In genomic region chr21:42616366-42617340, GRCh38 we compare ENCODE assay signal across 14 cellular contexts. TPM values are rescaled to one million over a fixed set of nuclear protein-coding genes. Genes with fewer than 3 reads are reported as not detected.
DNase-seq lines count a peak whose midpoint lies in the region; ATAC-seq and TF ChIP-seq lines count a peak whose summit lies in the region.
"Had no signal": no experiment of that assay in that cellular context is flagged by ENCODE, and none has a peak within 500 bp of the region (broad histone marks: within the 10 kb centered on the region; RNA-seq: fewer than 3 reads in every experiment).

No MANE protein-coding gene starts in this region.

- H3K27me3 ChIP-seq in RWPE2 (ENCODE audit: insufficient read depth, poor library complexity, severe bottlenecking), result peaks cover 5% of the 10 kb centered on the region
- H3K27me3 ChIP-seq: thyroid gland had no signal

- H3K4me1 ChIP-seq in RWPE2 (ENCODE audit: insufficient read depth, poor library complexity, severe bottlenecking), result peaks cover 4% of the 10 kb centered on the region
- H3K4me1 ChIP-seq: psoas muscle had no signal

- no peak overlapping the region for H3K4me3 Mint-ChIP-seq in activated CD4-positive, alpha-beta T cell treated with anti-CD3 and anti-CD28 coated beads for 36 hours
- H3K4me3 Mint-ChIP-seq in effector memory CD8-positive, alpha-beta T cell, result no peak overlapping the region

- no peak overlapping the region for H3K27ac ChIP-seq in RWPE2 (ENCODE audit: poor library complexity, severe bottlenecking)
- H3K27ac ChIP-seq: A549, psoas muscle, thyroid gland had no signal

- H3K36me3 ChIP-seq in RWPE2 (ENCODE audit: low read depth), result no peaks in the 10 kb centered on the region
- H3K36me3 ChIP-seq: thyroid gland had no signal

- no peak overlapping the region for H3K27ac Mint-ChIP-seq in activated CD4-positive, alpha-beta T cell treated with anti-CD3 and anti-CD28 coated beads for 36 hours
- no peak overlapping the region for H3K27ac Mint-ChIP-seq in effector memory CD8-positive, alpha-beta T cell

- CTCF ChIA-PET in activated CD4-positive, alpha-beta T cell treated with anti-CD3 and anti-CD28 coated beads for 36 hours (lab: Charles Lee), result interaction anchor here (1.2 kb wide), 1 partner anchor 23 kb away, joined by 4 read pairs; no protein-coding TSS in a partner anchor

- in situ Hi-C loops in G401 (cut with HindIII; ENCODE audit: low sequenced_read_pairs), result no loop called here

- intact Hi-C loops in activated CD4-positive, alpha-beta T cell treated with anti-CD3 and anti-CD28 coated beads for 36 hours (cut with DNase I, micrococcal nuclease), result no loop called here

- peak; percentile 49 for DNase-seq in activated CD4-positive, alpha-beta T cell treated with anti-CD3 and anti-CD28 coated beads for 36 hours
- no peak for DNase-seq in activated CD4-positive, alpha-beta T cell treated with anti-CD3 and anti-CD28 coated beads for 4 hours
- DNase-seq in RWPE2 (ENCODE audit: low spot score), result peak; percentile 69
- DNase-seq in effector memory CD8-positive, alpha-beta T cell, result peak in 1 of 3 experiments; percentile 13
- DNase-seq in stimulated activated CD4-positive, alpha-beta T cell treated with anti-CD3 and anti-CD28 coated beads, Interleukin-2, amount 100 ng/mL, for 4 hours (ENCODE audit: low read depth), result peak; percentile 9
- DNase-seq in DMS53 treated with DMSO at 0.1 percent for 48 hours (lab: John Stamatoyannopoulos, UW; ENCODE audit: unreplicated experiment), result no peak
- DNase-seq in NCI-H345 (lab: John Stamatoyannopoulos, UW), result no peak
- DNase-seq in G401 (ENCODE audit: low spot score), result no peak
- DNase-seq: NCI-H1092 treated with DMSO at 0.1 percent for 48 hours, NCI-H526, psoas muscle, thyroid gland had no signal

- no peaks in the 10 kb centered on the region for H3K9me3 ChIP-seq in RWPE2 (ENCODE audit: severe bottlenecking)
- H3K9me3 ChIP-seq: A549, thyroid gland had no signal

- ATAC-seq in activated CD4-positive, alpha-beta T cell treated with anti-CD3 and anti-CD28 coated beads for 36 hours, result peak; percentile 18
- ATAC-seq in RWPE2 (ENCODE audit: low read depth), result no peak
- ATAC-seq in effector memory CD8-positive, alpha-beta T cell (replicated peaks), result peak; percentile 3
- ATAC-seq: A549, HCT116, psoas muscle had no signal

- no peak overlapping the region for H3K4me3 ChIP-seq in RWPE2 (ENCODE audit: severe bottlenecking)
- H3K4me3 ChIP-seq: A549, psoas muscle, thyroid gland had no signal

- H3K4me1 Mint-ChIP-seq in activated CD4-positive, alpha-beta T cell treated with anti-CD3 and anti-CD28 coated beads for 36 hours, result peaks cover 4% of the 10 kb centered on the region
- H3K4me1 Mint-ChIP-seq in effector memory CD8-positive, alpha-beta T cell (ENCODE audit: low read depth in 2 of 2), result no peaks in the 10 kb centered on the region

- H3K36me3 Mint-ChIP-seq in activated CD4-positive, alpha-beta T cell treated with anti-CD3 and anti-CD28 coated beads for 36 hours (ENCODE audit: low read depth), result no peaks in the 10 kb centered on the region
- peaks cover 2% of the 10 kb centered on the region for H3K36me3 Mint-ChIP-seq in effector memory CD8-positive, alpha-beta T cell (ENCODE audit: insufficient read depth)

- H3K9me3 Mint-ChIP-seq in activated CD4-positive, alpha-beta T cell treated with anti-CD3 and anti-CD28 coated beads for 36 hours (ENCODE audit: low read depth), result peaks cover 11% of the 10 kb centered on the region
- no peaks in the 10 kb centered on the region for H3K9me3 Mint-ChIP-seq in effector memory CD8-positive, alpha-beta T cell

- POLR2A ChIA-PET in activated CD4-positive, alpha-beta T cell treated with anti-CD3 and anti-CD28 coated beads for 36 hours (lab: Charles Lee), result no interaction called here

- H3K27me3 Mint-ChIP-seq in activated CD4-positive, alpha-beta T cell treated with anti-CD3 and anti-CD28 coated beads for 36 hours, result no peaks in the 10 kb centered on the region
- peaks cover 27 to 37% of the 10 kb centered on the region in 2 donors for H3K27me3 Mint-ChIP-seq in effector memory CD8-positive, alpha-beta T cell

- no peak for TF ChIP-seq CTCF in RWPE2 (IDR thresholded peaks at IDR 0.05; ENCODE audit: poor library complexity, severe bottlenecking)

RNA-seq across cellular contexts. Expression of gene PDE9A, which starts 36.8 kb away (rescaled TPM):
- 1 to 10 TPM; 7.1 to 7.3 TPM for total RNA-seq in activated CD4-positive, alpha-beta T cell treated with anti-CD3 and anti-CD28 coated beads for 36 hours
- total RNA-seq in G401 (2014; rRNA removed; shearing (Covaris generic)), result 5.7 and 10.5 TPM in 2 replicates

Comparison
In these comparisons a context has a peak if more than half of its experiments do, and no peak if none do; other contexts are left out.
1. DNase-seq: peak in activated CD4-positive, alpha-beta T cell treated with anti-CD3 and anti-CD28 coated beads for 36 hours (single experiment), RWPE2 (single experiment) and stimulated activated CD4-positive, alpha-beta T cell treated with anti-CD3 and anti-CD28 coated beads, Interleukin-2, amount 100 ng/mL, for 4 hours (single experiment); none in activated CD4-positive, alpha-beta T cell treated with anti-CD3 and anti-CD28 coated beads for 4 hours (0 of 2), DMS53 treated with DMSO at 0.1 percent for 48 hours (single experiment), NCI-H345 (single experiment) and G401 (single experiment).